In genomic region chr7:52030722-52031121, GRCh38 we compare ENCODE assay signal across 27 cellular contexts.
"Had no signal": no experiment of that assay in that cellular context is flagged by ENCODE, and none has a peak within 500 bp of the region (broad histone marks: within the 10 kb centered on the region; RNA-seq: fewer than 3 reads in every experiment).

No MANE protein-coding gene starts in this region.

- ATAC-seq: effector memory CD8-positive, alpha-beta T cell; gastrocnemius medialis; left colon; lower lobe of right lung; right lobe of liver; stimulated activated effector memory CD8-positive, alpha-beta T cell treated with anti-CD3 and anti-CD28 coated beads, Interleukin-12 subunit alpha, Interleukin-12 subunit beta, amount 100 ng/mL, for 72 hours had no signal

- H3K27me3 ChIP-seq: breast epithelium, colonic mucosa, dorsolateral prefrontal cortex, esophagus muscularis mucosa, gastrocnemius medialis, right lobe of liver, stomach, transverse colon, uterus had no signal

- H3K27ac Mint-ChIP-seq: activated CD4-positive, alpha-beta memory T cell treated with anti-CD3 and anti-CD28 coated beads for 36 hours; activated naive CD4-positive, alpha-beta T cell treated with anti-CD3 and anti-CD28 coated beads for 36 hours; activated naive CD8-positive, alpha-beta T cell treated with anti-CD3 and anti-CD28 coated beads, Interleukin-2, amount 10 ng/mL, durations not matched to agents 7 days and 5 days; effector memory CD8-positive, alpha-beta T cell; naive B cell; stimulated activated effector memory CD8-positive, alpha-beta T cell treated with anti-CD3 and anti-CD28 coated beads, Interleukin-12 subunit alpha, Interleukin-12 subunit beta, amount 100 ng/mL, for 72 hours had no signal

- H3K27me3 Mint-ChIP-seq: activated CD4-positive, alpha-beta memory T cell treated with anti-CD3 and anti-CD28 coated beads for 36 hours; activated naive CD8-positive, alpha-beta T cell treated with anti-CD3 and anti-CD28 coated beads, Interleukin-2, amount 10 ng/mL, durations not matched to agents 7 days and 5 days; effector memory CD8-positive, alpha-beta T cell; naive B cell had no signal

- DNase-seq: activated CD4-positive, alpha-beta memory T cell treated with anti-CD3 and anti-CD28 coated beads for 36 hours; activated CD4-positive, alpha-beta T cell treated with anti-CD3 and anti-CD28 coated beads for 4 hours; activated naive CD4-positive, alpha-beta T cell treated with anti-CD3 and anti-CD28 coated beads for 36 hours; activated naive CD8-positive, alpha-beta T cell treated with anti-CD3 and anti-CD28 coated beads, Interleukin-2, amount 10 ng/mL, durations not matched to agents 7 days and 5 days; activated T-cell treated with anti-CD3 and anti-CD28 coated beads, Interleukin-2, amount 50 U/mL, for 48 hours; amniotic stem cell; colonic mucosa; dorsolateral prefrontal cortex; effector memory CD8-positive, alpha-beta T cell; gastrocnemius medialis; head of caudate nucleus; hypothalamus; islet precursor cell; left colon; lower lobe of right lung; naive B cell; posterior cingulate gyrus; right lobe of liver; stimulated activated CD4-positive, alpha-beta T cell treated with anti-CD3 and anti-CD28 coated beads, Interleukin-2, amount 100 ng/mL, for 24 hours; stomach; transverse colon; uterus had no signal

- H3K4me3 ChIP-seq: breast epithelium, colonic mucosa, dorsolateral prefrontal cortex, esophagus muscularis mucosa, gastrocnemius medialis, lower lobe of right lung, right lobe of liver, skin epidermis, stomach, transverse colon, uterus had no signal

- H3K9me3 ChIP-seq: breast epithelium, colonic mucosa, esophagus muscularis mucosa, gastrocnemius medialis, lower lobe of right lung, right lobe of liver, stomach, transverse colon, uterus had no signal

- FAIRE-seq: TTC549 had no signal

- H3K4me1 ChIP-seq: breast epithelium, colonic mucosa, esophagus muscularis mucosa, gastrocnemius medialis, lower lobe of right lung, right lobe of liver, stomach, transverse colon, uterus had no signal

- H3K36me3 Mint-ChIP-seq: activated CD4-positive, alpha-beta memory T cell treated with anti-CD3 and anti-CD28 coated beads for 36 hours; activated naive CD8-positive, alpha-beta T cell treated with anti-CD3 and anti-CD28 coated beads, Interleukin-2, amount 10 ng/mL, durations not matched to agents 7 days and 5 days; naive B cell; stimulated activated effector memory CD8-positive, alpha-beta T cell treated with anti-CD3 and anti-CD28 coated beads, Interleukin-12 subunit alpha, Interleukin-12 subunit beta, amount 100 ng/mL, for 72 hours had no signal

- H3K9me3 Mint-ChIP-seq: activated naive CD8-positive, alpha-beta T cell treated with anti-CD3 and anti-CD28 coated beads, Interleukin-2, amount 10 ng/mL, durations not matched to agents 7 days and 5 days had no signal

- H3K4me3 Mint-ChIP-seq: activated CD4-positive, alpha-beta memory T cell treated with anti-CD3 and anti-CD28 coated beads for 36 hours; activated naive CD4-positive, alpha-beta T cell treated with anti-CD3 and anti-CD28 coated beads for 36 hours; activated naive CD8-positive, alpha-beta T cell treated with anti-CD3 and anti-CD28 coated beads, Interleukin-2, amount 10 ng/mL, durations not matched to agents 7 days and 5 days; effector memory CD8-positive, alpha-beta T cell; naive B cell; stimulated activated effector memory CD8-positive, alpha-beta T cell treated with anti-CD3 and anti-CD28 coated beads, Interleukin-12 subunit alpha, Interleukin-12 subunit beta, amount 100 ng/mL, for 72 hours had no signal

- H3K27ac ChIP-seq: breast epithelium, colonic mucosa, dorsolateral prefrontal cortex, esophagus muscularis mucosa, gastrocnemius medialis, lower lobe of right lung, right lobe of liver, skin epidermis, stomach, transverse colon, uterus had no signal

- H3K36me3 ChIP-seq: breast epithelium, colonic mucosa, esophagus muscularis mucosa, gastrocnemius medialis, lower lobe of right lung, right lobe of liver, stomach, transverse colon, uterus had no signal

- H3K4me1 Mint-ChIP-seq: activated naive CD8-positive, alpha-beta T cell treated with anti-CD3 and anti-CD28 coated beads, Interleukin-2, amount 10 ng/mL, durations not matched to agents 7 days and 5 days; naive B cell; stimulated activated effector memory CD8-positive, alpha-beta T cell treated with anti-CD3 and anti-CD28 coated beads, Interleukin-12 subunit alpha, Interleukin-12 subunit beta, amount 100 ng/mL, for 72 hours had no signal
